Comparison of ENCODE assay signal across 35 cellular contexts in genomic region chr3:14097616-14098391, GRCh38.
"Had no signal": no experiment of that assay in that cellular context is flagged by ENCODE, and none has a peak within 500 bp of the region (broad histone marks: within the 10 kb centered on the region; RNA-seq: fewer than 3 reads in every experiment).

No MANE protein-coding gene starts in this region.

- H3K9me3 ChIP-seq: MG63 had no signal

- DNase-seq: Karpas-422, Kasumi-1, MG63, MM.1S, MV-4-11, NCI-H1048, NCI-H1092, NCI-H1092 treated with DMSO at 0.1 percent for 48 hours, NCI-H1105, NCI-H1105 treated with DMSO at 0.1 percent for 48 hours, NCI-H1417, NCI-H1417 treated with DMSO at 0.1 percent for 48 hours, NCI-H1436, NCI-H1436 treated with DMSO at 0.1 percent for 48 hours, NCI-H146, NCI-H1694, NCI-H1694 treated with DMSO at 0.1 percent for 48 hours, NCI-H187, NCI-H187 treated with DMSO at 0.1 percent for 48 hours, NCI-H1930, NCI-H2029, NCI-H2029 treated with DMSO at 0.1 percent for 48 hours, NCI-H2081, NCI-H2081 treated with DMSO at 0.1 percent for 48 hours, NCI-H2107, NCI-H2171, NCI-H2171 treated with DMSO at 0.1 percent for 48 hours, NCI-H2227 treated with DMSO at 0.1 percent for 48 hours, NCI-H226, NCI-H345, NCI-H446, NCI-H446 treated with DMSO at 0.1 percent for 48 hours, NCI-H510A, NCI-H510A treated with DMSO at 0.1 percent for 48 hours, NCI-H524 had no signal

- H3K4me3 ChIP-seq: MG63 had no signal

- H3K36me3 ChIP-seq: MG63 had no signal
